Comparison of ENCODE assay signal across 10 cellular contexts in the genomic region with DNA sequence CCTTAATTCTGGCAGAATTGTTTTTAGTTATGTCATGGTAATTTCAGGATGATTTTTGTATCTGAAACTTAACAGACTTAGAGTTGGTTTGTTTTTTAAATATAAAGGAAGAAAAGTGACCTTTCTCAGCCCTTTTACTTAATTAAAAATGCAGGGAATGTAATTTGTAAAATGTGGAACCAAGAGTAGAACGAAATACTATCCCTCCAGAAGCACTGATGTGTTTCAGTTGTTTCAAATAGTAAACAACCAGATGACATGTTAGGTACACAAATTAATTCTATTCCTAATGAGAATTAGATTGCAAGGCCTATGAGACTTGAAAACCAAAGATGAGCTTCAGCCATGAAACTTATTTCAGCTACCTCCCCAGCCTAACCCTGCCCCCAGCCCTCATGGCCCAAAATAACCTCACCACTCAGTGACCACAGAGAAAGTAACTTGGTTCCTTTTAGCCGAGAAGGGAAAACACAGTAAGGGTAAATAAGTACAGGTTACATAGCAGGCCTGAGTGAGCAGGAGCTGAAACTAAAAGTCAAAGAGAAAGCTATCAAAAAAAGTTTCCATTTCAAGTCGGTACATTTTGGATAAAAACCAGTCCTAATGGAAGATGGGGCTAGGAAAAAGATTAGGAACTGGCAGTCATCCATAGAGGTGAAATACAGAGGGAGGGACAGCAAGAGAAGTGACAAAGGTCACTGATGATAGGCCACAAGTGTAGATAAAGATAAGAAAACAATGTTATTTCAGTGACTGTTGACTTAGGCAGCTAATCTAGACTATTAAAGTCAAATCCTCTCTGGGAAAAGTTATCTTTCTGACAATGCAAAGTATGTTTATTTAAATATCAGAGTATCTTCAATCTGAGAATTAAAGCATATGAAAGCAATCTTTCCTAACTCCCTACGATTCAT. TPM values are rescaled to one million over a fixed set of nuclear protein-coding genes. Genes with fewer than 3 reads are reported as not detected.
A peak's percentile ranks its signal among the peaks of the same experiment; 100 is the strongest.
DNase-seq lines count a peak whose midpoint lies in the region; ATAC-seq and TF ChIP-seq lines count a peak whose summit lies in the region.
"Had no signal": no experiment of that assay in that cellular context is flagged by ENCODE, and none has a peak within 500 bp of the region (broad histone marks: within the 10 kb centered on the region; RNA-seq: fewer than 3 reads in every experiment).

No MANE protein-coding gene starts in this region.

- H2AFZ ChIP-seq in Loucy (ENCODE audit: low read length), result no peak overlapping the region

- TF ChIP-seq CTCF in Loucy (conservative IDR thresholded peaks at IDR 0.05; ENCODE audit: low read length), result no peak

- H3K9me3 ChIP-seq in Loucy (ENCODE audit: insufficient read depth, low read depth, low read length), result no peaks in the 10 kb centered on the region
- H3K9me3 ChIP-seq: HAP-1 had no signal

- ATAC-seq in GM18520 (IDR thresholded peaks at IDR 0.05; ENCODE audit: unreplicated experiment) (peak; percentile 90), HG02571 (IDR thresholded peaks at IDR 0.05; ENCODE audit: unreplicated experiment) (peak; percentile 99), memory B cell (ENCODE audit: low read depth) (peak; percentile 100)

- no peaks in the 10 kb centered on the region for H3K36me3 Mint-ChIP-seq in memory B cell

- peaks cover 10% of the 10 kb centered on the region for H3K4me1 Mint-ChIP-seq in memory B cell

- H3K4me1 ChIP-seq in Loucy (ENCODE audit: insufficient read depth, low read length, poor library complexity, severe bottlenecking), result peaks cover 11% of the 10 kb centered on the region

- peak overlapping the region; percentile 35 for H3K4me3 Mint-ChIP-seq in memory B cell

- DNase-seq in memory B cell (ENCODE audit: low spot score in 2 of 2), result no peak
- no peak for DNase-seq in NCI-H1694 (lab: John Stamatoyannopoulos, UW)
- no peak for DNase-seq in activated CD4-positive, alpha-beta T cell treated with anti-CD3 and anti-CD28 coated beads, Interleukin-2, amount 50 U/mL, for 1 hour
- DNase-seq in NCI-H526 (lab: John Stamatoyannopoulos, UW), result no peak
- DNase-seq in occipital lobe (lab: John Stamatoyannopoulos, UW), result no peak
- DNase-seq: activated CD4-positive, alpha-beta T cell treated with anti-CD3 and anti-CD28 coated beads, Interleukin-2, amount 50 U/mL, for 48 hours had no signal

- H4K20me1 ChIP-seq in Loucy (ENCODE audit: insufficient read depth, low read length, poor library complexity, severe bottlenecking), result no peaks in the 10 kb centered on the region

- no peaks in the 10 kb centered on the region for H3F3A ChIP-seq in Loucy (ENCODE audit: low read depth)

- peak overlapping the region; percentile 81 for H3K27ac Mint-ChIP-seq in memory B cell

- H3K4me3 ChIP-seq in Loucy (ENCODE audit: low read length, poor library complexity, severe bottlenecking), result no peak overlapping the region
- H3K4me3 ChIP-seq: HAP-1 had no signal

- H3K27me3 ChIP-seq in Loucy (ENCODE audit: insufficient read depth, low read length, poor library complexity, severe bottlenecking), result no peaks in the 10 kb centered on the region

- no peaks in the 10 kb centered on the region for H3K9me2 ChIP-seq in Loucy (replicated peaks; ENCODE audit: low read depth, low read length)

- no peaks in the 10 kb centered on the region for H3K79me2 ChIP-seq in Loucy (ENCODE audit: insufficient read depth, low read length)

- H3K9ac ChIP-seq in Loucy (ENCODE audit: low read depth, low read length, poor library complexity, severe bottlenecking), result no peak overlapping the region

- H3K4me2 ChIP-seq in Loucy (ENCODE audit: low read depth, low read length, poor library complexity, severe bottlenecking), result peak overlapping the region; percentile 24

- H3K36me3 ChIP-seq in Loucy (ENCODE audit: insufficient read depth, low read length), result no peaks in the 10 kb centered on the region
- H3K36me3 ChIP-seq: HAP-1 had no signal

- H3K9me3 Mint-ChIP-seq in memory B cell, result no peaks in the 10 kb centered on the region

- H3K27me3 Mint-ChIP-seq in memory B cell, result no peaks in the 10 kb centered on the region

RNA-seq across cellular contexts. Expression of gene SENP8, which starts 23.2 kb away (rescaled TPM):
- total RNA-seq in occipital lobe, result 6.9 TPM

RNA-seq across cellular contexts. Expression of gene MYO9A, which starts 23.5 kb away (rescaled TPM):
- total RNA-seq in occipital lobe, result 155 TPM

RNA-seq across cellular contexts. Expression of gene GRAMD2A, which starts 56.2 kb away (rescaled TPM):
- total RNA-seq in occipital lobe, result 0.47 TPM
